In genomic region chrX:68049466-68049865, GRCh38 we compare ENCODE assay signal across 23 cellular contexts.
"Had no signal": no experiment of that assay in that cellular context is flagged by ENCODE, and none has a peak within 500 bp of the region (broad histone marks: within the 10 kb centered on the region; RNA-seq: fewer than 3 reads in every experiment).

No MANE protein-coding gene starts in this region.

- ATAC-seq: activated CD4-positive, CD25-positive, alpha-beta regulatory T cell treated with anti-CD3 and anti-CD28 coated beads, Interleukin-2, amount 50 U/mL, for 24 hours; activated CD8-positive, alpha-beta T cell treated with anti-CD3 and anti-CD28 coated beads for 36 hours; activated T-cell treated with anti-CD3 and anti-CD28 coated beads, Interleukin-2, amount 50 U/mL, for 72 hours; body of pancreas; Panc1; SK-N-SH treated with all-trans-retinoic acid at 6 μM for 48 hours had no signal

- DNase-seq: activated CD4-positive, alpha-beta T cell treated with anti-CD3 and anti-CD28 coated beads for 4 hours; activated CD8-positive, alpha-beta memory T cell treated with anti-CD3 and anti-CD28 coated beads, Interleukin-2, amount 50 U/mL, for 4 hours; activated CD8-positive, alpha-beta T cell treated with anti-CD3 and anti-CD28 coated beads for 36 hours; activated naive CD4-positive, alpha-beta T cell treated with anti-CD3 and anti-CD28 coated beads, Interleukin-2, amount 50 U/mL, for 16 hours; activated naive CD8-positive, alpha-beta T cell treated with anti-CD3 and anti-CD28 coated beads, Interleukin-2, amount 10 ng/mL, durations not matched to agents 7 days and 5 days; activated T-cell treated with anti-CD3 and anti-CD28 coated beads, Interleukin-2, amount 50 U/mL, for 72 hours; adrenal gland; anterior cingulate cortex; body of pancreas; NCI-H1092; NCI-H1417 treated with DMSO at 0.1 percent for 48 hours; NCI-H1694; NCI-H2029; NCI-H2107; NCI-H226; NCI-H526; NCI-H774; OCI-M1; SHP77; SW 1271 had no signal
